21 cellular contexts compared by ENCODE assay signal in genomic region chr3:103136621-103137020, GRCh38.
"Had no signal": no experiment of that assay in that cellular context is flagged by ENCODE, and none has a peak within 500 bp of the region (broad histone marks: within the 10 kb centered on the region; RNA-seq: fewer than 3 reads in every experiment).

No MANE protein-coding gene starts in this region.

- H3K4me1 ChIP-seq: heart left ventricle, psoas muscle, spleen, testis, tibial nerve, upper lobe of right lung, vagina had no signal

- H3K36me3 Mint-ChIP-seq: naive thymus-derived CD8-positive, alpha-beta T cell; stimulated activated naive B cell treated with anti-CD40 and anti-IgM and Interleukin-4, amounts not matched to agents 10 μg/mL and 1 μg/mL and 100 μg/mL, for 72 hours had no signal

- H3K4me1 Mint-ChIP-seq: naive thymus-derived CD8-positive, alpha-beta T cell; stimulated activated naive B cell treated with anti-CD40 and anti-IgM and Interleukin-4, amounts not matched to agents 10 μg/mL and 1 μg/mL and 100 μg/mL, for 72 hours; stimulated activated naive CD8-positive, alpha-beta T cell treated with anti-CD3 and anti-CD28 coated beads, Interleukin-15, amount 100 ng/mL, for 72 hours had no signal

- DNase-seq: effector memory CD4-positive, alpha-beta T cell; heart left ventricle; hippocampal formation; left colon; mammary epithelial cell; mucosa of descending colon; naive thymus-derived CD8-positive, alpha-beta T cell; psoas muscle; spleen; stimulated activated CD4-positive, alpha-beta T cell treated with anti-CD3 and anti-CD28 coated beads, Interleukin-15, amount 100 ng/mL, for 24 hours; stimulated activated CD4-positive, alpha-beta T cell treated with anti-CD3 and anti-CD28 coated beads, Interleukin-1b, Interleukin-23, amount 100 ng/mL, for 48 hours; stimulated activated CD4-positive, alpha-beta T cell treated with anti-CD3 and anti-CD28 coated beads, Interleukin-4, amount 100 ng/mL, for 24 hours; stimulated activated naive B cell treated with anti-CD40 and anti-IgM and Interleukin-4, amounts not matched to agents 10 μg/mL and 1 μg/mL and 100 μg/mL, for 72 hours; stimulated activated naive CD8-positive, alpha-beta T cell treated with anti-CD3 and anti-CD28 coated beads, Interleukin-15, amount 100 ng/mL, for 72 hours; testis; upper lobe of right lung had no signal

- H3K27ac ChIP-seq: heart left ventricle, neutrophil, psoas muscle, spleen, testis, tibial nerve, upper lobe of right lung, vagina had no signal

- H3K27me3 ChIP-seq: heart left ventricle, neutrophil, spleen, testis, tibial nerve, upper lobe of right lung, vagina had no signal

- H3K9me3 Mint-ChIP-seq: stimulated activated naive B cell treated with anti-CD40 and anti-IgM and Interleukin-4, amounts not matched to agents 10 μg/mL and 1 μg/mL and 100 μg/mL, for 72 hours; stimulated activated naive CD8-positive, alpha-beta T cell treated with anti-CD3 and anti-CD28 coated beads, Interleukin-15, amount 100 ng/mL, for 72 hours had no signal

- H3K9me3 ChIP-seq: heart left ventricle, mucosa of descending colon, neutrophil, psoas muscle, spleen, testis, tibial nerve, upper lobe of right lung, vagina had no signal

- H3K4me3 Mint-ChIP-seq: naive thymus-derived CD8-positive, alpha-beta T cell; stimulated activated naive B cell treated with anti-CD40 and anti-IgM and Interleukin-4, amounts not matched to agents 10 μg/mL and 1 μg/mL and 100 μg/mL, for 72 hours; stimulated activated naive CD8-positive, alpha-beta T cell treated with anti-CD3 and anti-CD28 coated beads, Interleukin-15, amount 100 ng/mL, for 72 hours had no signal

- H3K36me3 ChIP-seq: heart left ventricle, neutrophil, spleen, tibial nerve, upper lobe of right lung, vagina had no signal

- H3K4me3 ChIP-seq: heart left ventricle, mucosa of descending colon, psoas muscle, spleen, testis, tibial nerve, upper lobe of right lung, vagina had no signal

- H3K27ac Mint-ChIP-seq: naive thymus-derived CD8-positive, alpha-beta T cell; stimulated activated naive B cell treated with anti-CD40 and anti-IgM and Interleukin-4, amounts not matched to agents 10 μg/mL and 1 μg/mL and 100 μg/mL, for 72 hours; stimulated activated naive CD8-positive, alpha-beta T cell treated with anti-CD3 and anti-CD28 coated beads, Interleukin-15, amount 100 ng/mL, for 72 hours had no signal

- ATAC-seq: esophagus mucosa; heart left ventricle; left colon; mucosa of descending colon; naive thymus-derived CD8-positive, alpha-beta T cell; psoas muscle; sciatic nerve; stimulated activated naive B cell treated with anti-CD40 and anti-IgM and Interleukin-4, amounts not matched to agents 10 μg/mL and 1 μg/mL and 100 μg/mL, for 72 hours; stimulated activated naive CD8-positive, alpha-beta T cell treated with anti-CD3 and anti-CD28 coated beads, Interleukin-15, amount 100 ng/mL, for 72 hours; upper lobe of right lung had no signal
